In the genomic region with DNA sequence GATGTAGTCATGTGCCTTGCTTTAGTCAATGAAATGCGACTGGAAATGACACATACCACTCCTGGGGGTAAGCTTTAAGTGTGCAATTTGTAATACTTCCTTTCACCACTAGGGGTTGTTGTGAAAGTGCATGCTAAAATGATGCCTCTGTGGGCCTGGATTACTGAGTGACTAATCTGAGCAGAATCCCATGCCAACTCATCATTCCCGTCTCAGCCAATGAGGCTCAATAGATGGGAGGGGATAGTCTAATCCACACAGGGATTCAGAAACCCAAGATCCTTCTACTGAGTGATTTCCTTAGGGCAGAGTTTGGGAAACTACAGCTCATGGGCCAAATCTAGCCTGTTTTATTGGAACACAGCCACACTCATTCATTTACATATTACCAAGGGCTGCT, we compare ENCODE assay signal across 1 cellular context.
TF ChIP-seq lines count a peak whose summit lies in the region.

No MANE protein-coding gene starts in this region.

TF ChIP-seq in HCT116, 20 proteins besides CTCF, POLR2A, EP300 and RAD21 (continued from another document):
- TF ChIP-seq REST (IDR thresholded peaks at IDR 0.05; ENCODE audit: low read depth) (no peak), FOSL1 (IDR thresholded peaks at IDR 0.05; ENCODE audit: low read depth) (peak; percentile 31; the same call in 1 of the 2 replicates), SIN3A (IDR thresholded peaks at IDR 0.05; ENCODE audit: low read depth) (no peak)
